8 cellular contexts compared by ENCODE assay signal in the genomic region with DNA sequence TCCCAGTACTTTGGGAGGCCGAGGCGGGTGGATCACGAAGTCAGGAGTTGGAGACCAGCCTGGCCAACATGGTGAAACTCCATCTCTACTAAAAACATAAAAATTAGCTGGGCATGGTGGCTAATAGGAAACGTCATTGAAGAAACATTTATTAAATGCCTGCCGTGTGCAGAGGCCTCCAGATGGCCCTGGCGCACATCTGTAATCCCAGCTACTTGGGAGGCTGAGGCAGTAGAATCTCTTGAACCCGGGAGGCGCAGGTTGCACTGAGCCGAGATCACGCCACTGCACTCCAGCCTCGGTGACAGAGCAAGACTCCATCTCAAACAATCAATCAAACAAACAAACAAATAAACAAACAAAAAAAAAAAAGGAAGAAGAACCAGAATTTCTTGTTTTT.
A peak's percentile ranks its signal among the peaks of the same experiment; 100 is the strongest.
DNase-seq lines count a peak whose midpoint lies in the region; ATAC-seq, FAIRE-seq and TF ChIP-seq lines count a peak whose summit lies in the region.
"Not testable (repeated sequence)": the region's sequence is repeated elsewhere in the genome, so short reads cannot be mapped to it uniquely, and the experiment has no call there.

No MANE protein-coding gene starts in this region.

- H2AFZ ChIP-seq in astrocyte (ENCODE audit: low read depth, low read length); osteoblast (ENCODE audit: low read length): not testable (repeated sequence)

- H3K9me3 ChIP-seq in astrocyte (ENCODE audit: insufficient read depth, low read depth, low read length); left lung; osteoblast (ENCODE audit: low read depth, low read length); spleen; upper lobe of left lung: not testable (repeated sequence)

- not testable (repeated sequence) for FAIRE-seq in astrocyte (lab: Jason Lieb, UNC)

- peak overlapping the region; percentile 76 for H3K4me2 ChIP-seq in astrocyte (ENCODE audit: low read length)
- H3K4me2 ChIP-seq in osteoblast (ENCODE audit: insufficient read depth, low read length), result peak overlapping the region; percentile 35

- not testable (repeated sequence) for TF ChIP-seq CTCF in LNCaP clone FGC (IDR thresholded peaks at IDR 0.05; ENCODE audit: control insufficient read depth, extremely low read depth, insufficient read depth); astrocyte (IDR thresholded peaks at IDR 0.05; ENCODE audit: insufficient read depth, low read depth, low read length); fibroblast of the aortic adventitia (IDR thresholded peaks at IDR 0.05; ENCODE audit: insufficient read depth, low read length); left lung (IDR thresholded peaks at IDR 0.05); osteoblast (IDR thresholded peaks at IDR 0.05; ENCODE audit: extremely low read depth, low read depth, low read length); spleen (IDR thresholded peaks at IDR 0.05 in 8 of 11, conservative IDR thresholded peaks at IDR 0.05 in 3 of 11); upper lobe of left lung (IDR thresholded peaks at IDR 0.05)

- not testable (repeated sequence) for H4K20me1 ChIP-seq in astrocyte (ENCODE audit: insufficient read depth, low read length); osteoblast (ENCODE audit: insufficient read depth, low read length)

- WGBS in spleen, 5 donors, result 86 to 93% (median 92%) methylated on average over 11 of the region's 11 CpGs
- 76 to 78% methylated on average over 11 of the region's 11 CpGs for WGBS in upper lobe of left lung, 2 donors

- H3K27ac ChIP-seq in astrocyte (ENCODE audit: low read depth, low read length) (peak overlapping the region; percentile 2), left lung (peak overlapping the region; percentile 60 to 67), osteoblast (ENCODE audit: low read depth, low read length) (peak overlapping the region; percentile 13), spleen (peak overlapping the region in 5 of 8 donors; percentile 19 to 51 (median 45)), upper lobe of left lung (peak overlapping the region; percentile 67 to 87 (median 74))

- TF ChIP-seq POLR2A in spleen (IDR thresholded peaks at IDR 0.05); upper lobe of left lung (IDR thresholded peaks at IDR 0.05): not testable (repeated sequence)

- ATAC-seq in left lung; upper lobe of left lung (ENCODE audit: low FRiP score in 2 of 2): not testable (repeated sequence)

- H3K9me3 Mint-ChIP-seq in astrocyte (ENCODE audit: unreplicated experiment), result not testable (repeated sequence)

- peak overlapping the region; percentile 25 for H3K9ac ChIP-seq in astrocyte (ENCODE audit: low read length)

- not testable (repeated sequence) for H3K79me2 ChIP-seq in astrocyte (ENCODE audit: insufficient read depth, low read length)
- peaks cover 23% of the 10 kb centered on the region for H3K79me2 ChIP-seq in osteoblast (ENCODE audit: insufficient read depth, low read length)

- H3K4me3 ChIP-seq in LNCaP clone FGC (ENCODE audit: low read depth, low read length), result peak overlapping the region; percentile 2; the same call in 1 of the 2 replicates
- H3K4me3 ChIP-seq in astrocyte (ENCODE audit: insufficient read depth, low read depth, low read length); left lung; osteoblast (ENCODE audit: insufficient read depth, low read length); spleen; upper lobe of left lung: not testable (repeated sequence)
- peak overlapping the region; percentile 41 for H3K4me3 ChIP-seq in fibroblast of the aortic adventitia (ENCODE audit: low read depth, low read length)

- not testable (repeated sequence) for H3K27me3 ChIP-seq in astrocyte (ENCODE audit: insufficient read depth, low read length); left lung; osteoblast (ENCODE audit: insufficient read depth, low read length); spleen (replicated peaks in 1 of 7); upper lobe of left lung

- not testable (repeated sequence) for TF ChIP-seq EP300 in upper lobe of left lung (IDR thresholded peaks at IDR 0.05)

- H3K36me3 ChIP-seq in astrocyte (ENCODE audit: insufficient read depth, low read length); left lung; osteoblast (ENCODE audit: insufficient read depth, low read length); upper lobe of left lung: not testable (repeated sequence)
- H3K36me3 ChIP-seq in spleen, result peaks cover 0 to 15% (median 3%) of the 10 kb centered on the region in 6 donors

- H3K36me3 Mint-ChIP-seq in astrocyte (ENCODE audit: low read depth, unreplicated experiment), result peaks cover 13% of the 10 kb centered on the region

- DNase-seq in AG20443 (ENCODE audit: low spot score), result peak; percentile 44
- DNase-seq in LNCaP clone FGC (ENCODE audit: low read depth); astrocyte (ENCODE audit: low read depth); fibroblast of the aortic adventitia (ENCODE audit: low read depth); left lung; osteoblast (ENCODE audit: insufficient read length, low spot score, missing footprints); spleen; upper lobe of left lung: not testable (repeated sequence)

- not testable (repeated sequence) for H3K4me3 Mint-ChIP-seq in astrocyte (ENCODE audit: unreplicated experiment)

- not testable (repeated sequence) for H3K27ac Mint-ChIP-seq in astrocyte (ENCODE audit: unreplicated experiment)

- H3K4me1 ChIP-seq in astrocyte (ENCODE audit: insufficient read depth, low read length); osteoblast (ENCODE audit: insufficient read depth, low read length): not testable (repeated sequence)
- peaks cover 0 to 18% of the 10 kb centered on the region in 2 donors for H3K4me1 ChIP-seq in left lung
- peaks cover 0 to 34% (median 11%) of the 10 kb centered on the region in 6 donors for H3K4me1 ChIP-seq in spleen
- H3K4me1 ChIP-seq in upper lobe of left lung, result peaks cover 17 to 32% (median 23%) of the 10 kb centered on the region in 4 donors

- not testable (repeated sequence) for H3K27me3 Mint-ChIP-seq in astrocyte (ENCODE audit: low read depth, unreplicated experiment)

- intact Hi-C loops in left lung (cut with DNase I); spleen (cut with DNase I; ENCODE audit: low total_unique reads): not testable (repeated sequence)

- peaks cover 10% of the 10 kb centered on the region for H3K4me1 Mint-ChIP-seq in astrocyte (ENCODE audit: low read depth, unreplicated experiment)

Comparison
In these comparisons a context has a peak if more than half of its experiments do, and no peak if none do; other contexts are left out.
1. H3K27ac ChIP-seq: peak in every context shown above with its lines; median percentile 74 in upper lobe of left lung; 64 in left lung; 45 in spleen; 13 in osteoblast; 2 in astrocyte.